ENCODE assay signal across 23 cellular contexts in genomic region chr3:139414608-139415224, GRCh38.
"Had no signal": no experiment of that assay in that cellular context is flagged by ENCODE, and none has a peak within 500 bp of the region (broad histone marks: within the 10 kb centered on the region; RNA-seq: fewer than 3 reads in every experiment).

No MANE protein-coding gene starts in this region.

- H3K36me3 ChIP-seq: ascending aorta, heart left ventricle, left ventricle myocardium inferior, ovary, prostate gland, right atrium auricular region, suprapubic skin had no signal

- H3K9me3 ChIP-seq: ovary, prostate gland had no signal

- DNase-seq: activated CD4-positive, alpha-beta memory T cell treated with anti-CD3 and anti-CD28 coated beads for 36 hours; activated CD4-positive, alpha-beta T cell treated with anti-CD3 and anti-CD28 coated beads, Interleukin-2, amount 10 ng/mL, durations not matched to agents 24 days and 14 days; activated CD4-positive, CD25-positive, alpha-beta regulatory T cell treated with anti-CD3 and anti-CD28 coated beads, Interleukin-2, amount 50 U/mL, for 72 hours; activated CD8-positive, alpha-beta memory T cell treated with anti-CD3 and anti-CD28 coated beads, Interleukin-2, amount 50 U/mL, for 4 hours; activated gamma-delta T cell; activated naive CD4-positive, alpha-beta T cell treated with anti-CD3 and anti-CD28 coated beads, Interleukin-2, amount 10 ng/mL, durations not matched to agents 7 days and 5 days; activated naive CD8-positive, alpha-beta T cell treated with anti-CD3 and anti-CD28 coated beads, Interleukin-2, amount 10 ng/mL, durations not matched to agents 7 days and 5 days; activated T-cell treated with anti-CD3 and anti-CD28 coated beads, Interleukin-2, amount 50 U/mL, for 1 hour; foreskin fibroblast; heart left ventricle; hypothalamus; left ventricle myocardium inferior; naive thymus-derived CD4-positive, alpha-beta T cell; ovary; spleen; stimulated activated naive CD4-positive, alpha-beta T cell; T-helper 17 cell; T1000; tibial artery had no signal

- H3K27ac ChIP-seq: ascending aorta, heart left ventricle, left ventricle myocardium inferior, ovary, prostate gland, right atrium auricular region, spleen, suprapubic skin, tibial artery had no signal

- H3K27me3 ChIP-seq: ascending aorta, heart left ventricle, ovary, right atrium auricular region, spleen, suprapubic skin, tibial artery had no signal

- H3K4me3 ChIP-seq: ascending aorta, heart left ventricle, left ventricle myocardium inferior, ovary, prostate gland, right atrium auricular region, spleen, suprapubic skin, tibial artery had no signal

- H3K4me1 ChIP-seq: ascending aorta, left ventricle myocardium inferior, prostate gland, right atrium auricular region, spleen, suprapubic skin, tibial artery had no signal

- ATAC-seq: naive thymus-derived CD4-positive, alpha-beta T cell; T-helper 17 cell had no signal
